In the genomic region with DNA sequence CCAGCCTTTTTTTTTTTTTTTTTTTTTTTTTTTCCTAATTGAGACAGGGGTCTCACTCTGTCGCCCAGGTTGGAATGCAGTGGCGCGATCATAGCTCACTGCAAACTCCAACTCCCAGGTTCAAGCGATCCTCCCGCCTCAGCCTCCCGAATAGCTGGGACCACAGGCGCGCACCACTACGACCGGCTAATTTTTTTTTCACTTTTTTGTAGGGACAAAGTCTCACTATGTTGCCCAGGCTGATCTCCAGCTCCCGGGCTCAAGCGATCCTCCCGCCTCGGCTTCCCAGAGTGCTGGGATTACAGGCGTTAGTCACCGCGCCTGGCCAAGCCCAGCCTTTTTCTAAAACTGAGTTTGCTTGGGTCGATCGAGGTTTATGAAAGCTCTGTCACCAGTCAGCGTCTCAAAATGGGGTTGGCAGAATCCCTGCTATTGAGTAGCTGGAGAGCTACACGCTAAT, we compare ENCODE assay signal across 8 cellular contexts. TPM values are rescaled to one million over a fixed set of nuclear protein-coding genes. Genes with fewer than 3 reads are reported as not detected.
A peak's percentile ranks its signal among the peaks of the same experiment; 100 is the strongest.
DNase-seq lines count a peak whose midpoint lies in the region; ATAC-seq, FAIRE-seq and TF ChIP-seq lines count a peak whose summit lies in the region.

No MANE protein-coding gene starts in this region.

- peak overlapping the region; percentile 67 for H3K4me3 ChIP-seq in Karpas-422 (ENCODE audit: low read length)
- peak overlapping the region; percentile 69 to 73 for H3K4me3 ChIP-seq in gastroesophageal sphincter
- peak overlapping the region in 3 of 4 donors; percentile 18 to 60 (median 55) for H3K4me3 ChIP-seq in pancreas

- DNase-seq in COR-L47 (lab: John Stamatoyannopoulos, UW) (peak; percentile 0), Karpas-422 (peak; percentile 55), pancreas (peak in 4 of 6 donors; percentile 33 to 59 (median 46)), activated gamma-delta T cell treated with Interleukin-2 at 50 U/mL for 16 hours (no peak), DMS153 (lab: John Stamatoyannopoulos, UW) (no peak)
- no peak for DNase-seq in activated T-helper 2 cell treated with anti-CD3 and anti-CD28 coated beads, Interferon-gamma antibody, Interleukin-2, Interleukin-4, amounts not matched to agents 10 μg/mL and 5 μg/mL and 100 μg/mL, durations not matched to agents 14 hours and 24 hours and 36 hours (ENCODE audit: low spot score)

- no peaks in the 10 kb centered on the region for H3K9me2 ChIP-seq in Karpas-422 (replicated peaks; ENCODE audit: insufficient read depth, low read length)

- peak overlapping the region; percentile 76 for H3K9ac ChIP-seq in Karpas-422 (ENCODE audit: low read length)

- no peak overlapping the region for H2AFZ ChIP-seq in Karpas-422 (ENCODE audit: low read length)

- WGBS in gastroesophageal sphincter (ENCODE audit: low coverage in 1 of 2), 2 donors: 0 to 38% methylated on average over 5 to 9 of the region's 21 CpGs
- 1 to 36% methylated on average over 21 of the region's 21 CpGs for WGBS in pancreas, 2 donors

- peak overlapping the region; percentile 100 for H3K27ac Mint-ChIP-seq in activated T-helper 2 cell treated with anti-CD3 and anti-CD28 coated beads, Interferon-gamma antibody, Interleukin-2, Interleukin-4, amounts not matched to agents 10 μg/mL and 5 μg/mL and 100 μg/mL, durations not matched to agents 14 hours and 24 hours and 36 hours

- H3K27ac ChIP-seq in Karpas-422 (ENCODE audit: low read length) (peak overlapping the region; percentile 91), gastroesophageal sphincter (peak overlapping the region; percentile 87 to 100 (median 92)), pancreas (peak overlapping the region; percentile 63 to 97 (median 91))

- peaks cover 34% of the 10 kb centered on the region for H3K36me3 Mint-ChIP-seq in activated T-helper 2 cell treated with anti-CD3 and anti-CD28 coated beads, Interferon-gamma antibody, Interleukin-2, Interleukin-4, amounts not matched to agents 10 μg/mL and 5 μg/mL and 100 μg/mL, durations not matched to agents 14 hours and 24 hours and 36 hours (ENCODE audit: low read depth)

- H3K4me3 Mint-ChIP-seq in activated T-helper 2 cell treated with anti-CD3 and anti-CD28 coated beads, Interferon-gamma antibody, Interleukin-2, Interleukin-4, amounts not matched to agents 10 μg/mL and 5 μg/mL and 100 μg/mL, durations not matched to agents 14 hours and 24 hours and 36 hours (ENCODE audit: low read depth): peak overlapping the region; percentile 99

- H3K4me1 ChIP-seq in Karpas-422 (ENCODE audit: low read length): peaks cover 58% of the 10 kb centered on the region
- H3K4me1 ChIP-seq in gastroesophageal sphincter: peaks cover 4 to 40% (median 5%) of the 10 kb centered on the region in 3 donors
- peaks cover 0 to 4% (median 0%) of the 10 kb centered on the region in 3 donors for H3K4me1 ChIP-seq in pancreas

- intact Hi-C loops in activated T-helper 2 cell treated with anti-CD3 and anti-CD28 coated beads, Interferon-gamma antibody, Interleukin-2, Interleukin-4, amounts not matched to agents 10 μg/mL and 5 μg/mL and 100 μg/mL, durations not matched to agents 14 hours and 24 hours and 36 hours (cut with micrococcal nuclease): loop anchor here (1.0 to 5.0 kb wide), 5 partner anchors 41 to 221 kb away; partner anchors contain the start of genes HDAC6, PIM2, PQBP1 and TFE3
- intact Hi-C loops in pancreas (cut with DNase I): no loop called here

- no peak for TF ChIP-seq EP300 in gastroesophageal sphincter (IDR thresholded peaks at IDR 0.05)

- peaks cover 40% of the 10 kb centered on the region for H3K79me2 ChIP-seq in Karpas-422 (ENCODE audit: low read length)

- no peak for FAIRE-seq in pancreas (lab: Jason Lieb, UNC)

- H3K36me3 ChIP-seq in Karpas-422 (ENCODE audit: insufficient read depth, low read length): 0 out of 2 replicates have a peak, but pooled peaks cover 5% of the 10 kb centered on the region
- peaks cover 0 to 5% of the 10 kb centered on the region in 2 donors for H3K36me3 ChIP-seq in gastroesophageal sphincter
- no peaks in the 10 kb centered on the region for H3K36me3 ChIP-seq in pancreas

- H3K9me3 Mint-ChIP-seq in activated T-helper 2 cell treated with anti-CD3 and anti-CD28 coated beads, Interferon-gamma antibody, Interleukin-2, Interleukin-4, amounts not matched to agents 10 μg/mL and 5 μg/mL and 100 μg/mL, durations not matched to agents 14 hours and 24 hours and 36 hours: no peaks in the 10 kb centered on the region

- H3K27me3 ChIP-seq in Karpas-422 (ENCODE audit: low read length) (no peaks in the 10 kb centered on the region), gastroesophageal sphincter (no peaks in the 10 kb centered on the region), pancreas (no peaks in the 10 kb centered on the region)

- no peak for TF ChIP-seq CTCF in gastroesophageal sphincter (IDR thresholded peaks at IDR 0.05)
- no peak for TF ChIP-seq CTCF in pancreas (IDR thresholded peaks at IDR 0.05)

- ATAC-seq in gastroesophageal sphincter (peak; percentile 4), pancreas (peak; percentile 3 to 8 (median 4)), HG02588 (IDR thresholded peaks at IDR 0.05; ENCODE audit: unreplicated experiment) (no peak)

- H3K4me2 ChIP-seq in Karpas-422 (ENCODE audit: low read depth, low read length, poor library complexity, severe bottlenecking): peak overlapping the region; percentile 67

- peaks cover 32% of the 10 kb centered on the region for H3K4me1 Mint-ChIP-seq in activated T-helper 2 cell treated with anti-CD3 and anti-CD28 coated beads, Interferon-gamma antibody, Interleukin-2, Interleukin-4, amounts not matched to agents 10 μg/mL and 5 μg/mL and 100 μg/mL, durations not matched to agents 14 hours and 24 hours and 36 hours (ENCODE audit: low read depth)

- H4K20me1 ChIP-seq in Karpas-422 (ENCODE audit: insufficient read depth, low read depth, low read length): 0 out of 2 replicates have a peak, but pooled peaks cover 6% of the 10 kb centered on the region

- no peak for TF ChIP-seq POLR2A in gastroesophageal sphincter (IDR thresholded peaks at IDR 0.05)

- no peaks in the 10 kb centered on the region for H3K9me3 ChIP-seq in Karpas-422 (ENCODE audit: low read length)
- no peaks in the 10 kb centered on the region for H3K9me3 ChIP-seq in gastroesophageal sphincter
- no peaks in the 10 kb centered on the region for H3K9me3 ChIP-seq in pancreas

- H3K27me3 Mint-ChIP-seq in activated T-helper 2 cell treated with anti-CD3 and anti-CD28 coated beads, Interferon-gamma antibody, Interleukin-2, Interleukin-4, amounts not matched to agents 10 μg/mL and 5 μg/mL and 100 μg/mL, durations not matched to agents 14 hours and 24 hours and 36 hours (ENCODE audit: low read depth): no peaks in the 10 kb centered on the region

RNA-seq across cellular contexts. Expression of gene OTUD5, which starts 1.3 kb away (rescaled TPM):
- 36.2 and 57.4 TPM in 2 replicates for total RNA-seq in Karpas-422 (2014; rRNA removed; shearing (Covaris generic); ENCODE audit: low replicate concordance)
- 73.9 and 77.9 TPM in 2 replicates for total RNA-seq in activated T-helper 2 cell treated with anti-CD3 and anti-CD28 coated beads, Interferon-gamma antibody, Interleukin-2, Interleukin-4, amounts not matched to agents 10 μg/mL and 5 μg/mL and 100 μg/mL, durations not matched to agents 14 hours and 24 hours and 36 hours
- 10 to 100 TPM; 36.8 to 54.3 (median 47.7) TPM for total RNA-seq in gastroesophageal sphincter
- total RNA-seq in pancreas: 10 to 100 TPM; 14.2 to 28.7 (median 17.9) TPM
- polyA plus RNA-seq in pancreas: 10 to 100 TPM; 32.5 to 34.3 TPM

RNA-seq across cellular contexts. Expression of gene KCND1, which starts 13.0 kb away (rescaled TPM):
- 2.2 and 2.6 TPM in 2 replicates for total RNA-seq in Karpas-422 (2014; rRNA removed; shearing (Covaris generic); ENCODE audit: low replicate concordance)
- 2.9 and 3.3 TPM in 2 replicates for total RNA-seq in activated T-helper 2 cell treated with anti-CD3 and anti-CD28 coated beads, Interferon-gamma antibody, Interleukin-2, Interleukin-4, amounts not matched to agents 10 μg/mL and 5 μg/mL and 100 μg/mL, durations not matched to agents 14 hours and 24 hours and 36 hours
- 1 to 10 TPM in 3 of 4 donors, under 1 TPM in 1; 0.78 to 2.7 (median 1.7) TPM for total RNA-seq in gastroesophageal sphincter
- 1 to 10 TPM in 2 of 6 donors, under 1 TPM in 4; 0.12 to 1.7 (median 0.68) TPM for total RNA-seq in pancreas
- 1 to 10 TPM in 1 of 2 donors, under 1 TPM in 1; 0.84 to 1.3 TPM for polyA plus RNA-seq in pancreas

RNA-seq across cellular contexts. Expression of gene PIM2, which starts 39.8 kb away (rescaled TPM):
- 23.1 and 33.8 TPM in 2 replicates for total RNA-seq in Karpas-422 (2014; rRNA removed; shearing (Covaris generic); ENCODE audit: low replicate concordance)
- 313 and 315 TPM in 2 replicates for total RNA-seq in activated T-helper 2 cell treated with anti-CD3 and anti-CD28 coated beads, Interferon-gamma antibody, Interleukin-2, Interleukin-4, amounts not matched to agents 10 μg/mL and 5 μg/mL and 100 μg/mL, durations not matched to agents 14 hours and 24 hours and 36 hours
- total RNA-seq in gastroesophageal sphincter (1 to 10 TPM; 4.7 to 7.4 (median 7.0) TPM), pancreas (1 to 10 TPM; 1.3 to 8.6 (median 2.4) TPM)
- polyA plus RNA-seq in pancreas: 1 to 10 TPM; 2.8 to 8.2 TPM

RNA-seq across cellular contexts. Expression of gene GRIPAP1, which starts 43.4 kb away (rescaled TPM):
- 18.0 and 37.6 TPM in 2 replicates for total RNA-seq in Karpas-422 (2014; rRNA removed; shearing (Covaris generic); ENCODE audit: low replicate concordance)
- 86.5 and 93.1 TPM in 2 replicates for total RNA-seq in activated T-helper 2 cell treated with anti-CD3 and anti-CD28 coated beads, Interferon-gamma antibody, Interleukin-2, Interleukin-4, amounts not matched to agents 10 μg/mL and 5 μg/mL and 100 μg/mL, durations not matched to agents 14 hours and 24 hours and 36 hours
- total RNA-seq in gastroesophageal sphincter (10 to 100 TPM; 28.1 to 62.6 (median 33.9) TPM), pancreas (10 to 100 TPM; 12.5 to 26.0 (median 17.2) TPM)
- polyA plus RNA-seq in pancreas: 10 to 100 TPM; 32.2 to 32.7 TPM

RNA-seq across cellular contexts. Expression of gene SLC35A2, which starts 47.2 kb away (rescaled TPM):
- 12.7 and 15.1 TPM in 2 replicates for total RNA-seq in Karpas-422 (2014; rRNA removed; shearing (Covaris generic); ENCODE audit: low replicate concordance)
- total RNA-seq in activated T-helper 2 cell treated with anti-CD3 and anti-CD28 coated beads, Interferon-gamma antibody, Interleukin-2, Interleukin-4, amounts not matched to agents 10 μg/mL and 5 μg/mL and 100 μg/mL, durations not matched to agents 14 hours and 24 hours and 36 hours: 18.3 and 21.9 TPM in 2 replicates
- 10 to 100 TPM in 3 of 4 donors, 1 to 10 TPM in 1; 8.1 to 12.8 (median 11.9) TPM for total RNA-seq in gastroesophageal sphincter
- total RNA-seq in pancreas: 10 to 100 TPM in 5 of 6 donors, 1 to 10 TPM in 1; 9.9 to 20.6 (median 14.6) TPM
- 10 to 100 TPM in 1 of 2 donors, 1 to 10 TPM in 1; 7.1 to 16.0 TPM for polyA plus RNA-seq in pancreas

Comparison
In these comparisons a context has a peak if more than half of its experiments do, and no peak if none do; other contexts are left out.
1. DNase-seq: peak in COR-L47 (single experiment), Karpas-422 (single experiment) and pancreas (4 of 6); none in activated T-helper 2 cell treated with anti-CD3 and anti-CD28 coated beads, Interferon-gamma antibody, Interleukin-2, Interleukin-4, amounts not matched to agents 10 μg/mL and 5 μg/mL and 100 μg/mL, durations not matched to agents 14 hours and 24 hours and 36 hours (single experiment), activated gamma-delta T cell treated with Interleukin-2 at 50 U/mL for 16 hours (single experiment) and DMS153 (single experiment).
2. Peak in every context shown above with its lines, with median percentiles within 50 percentile points of each other: H3K27ac ChIP-seq and H3K4me3 ChIP-seq.